In the genomic region with DNA sequence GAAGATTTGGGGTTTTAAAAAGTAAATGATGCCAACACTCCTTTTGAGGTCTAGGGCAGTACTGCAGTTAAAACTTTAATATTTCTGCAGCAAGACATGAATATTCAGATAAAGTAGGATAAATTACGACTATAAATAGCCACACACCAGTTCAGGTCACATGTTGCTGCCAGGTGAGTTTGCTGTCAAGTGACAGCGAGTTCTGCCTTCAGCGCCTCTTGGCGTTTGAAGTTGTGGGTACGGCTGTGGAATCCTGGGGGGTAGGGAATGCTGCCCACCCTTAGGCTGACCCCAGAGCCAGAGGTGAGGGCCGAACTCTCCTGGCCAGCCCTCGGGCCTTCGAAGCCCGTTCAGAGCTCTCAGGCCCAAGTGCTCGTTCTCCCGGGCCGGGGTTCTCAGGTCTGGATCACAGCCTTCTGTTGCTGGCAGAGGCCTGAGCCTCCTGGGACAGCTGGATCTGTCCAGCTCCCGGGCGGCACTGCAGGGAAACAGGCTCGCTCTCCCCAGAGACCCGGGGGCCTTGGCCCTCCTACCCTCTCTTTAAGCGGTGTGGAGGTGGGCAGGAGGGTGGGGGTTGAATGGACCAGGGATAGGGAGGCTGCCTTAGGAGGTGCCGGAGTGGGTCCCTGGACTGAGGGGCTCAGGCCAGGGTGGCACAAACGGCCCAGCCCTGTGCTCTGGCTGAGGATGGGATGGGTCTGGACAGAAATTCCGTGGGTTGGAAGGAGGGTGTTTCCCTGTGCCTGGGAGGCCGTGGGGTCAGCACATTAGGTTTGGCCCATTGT, we compare ENCODE assay signal across 12 cellular contexts. TPM values are rescaled to one million over a fixed set of nuclear protein-coding genes. Genes with fewer than 3 reads are reported as not detected.
DNase-seq lines count a peak whose midpoint lies in the region; ATAC-seq, FAIRE-seq and TF ChIP-seq lines count a peak whose summit lies in the region.
"Had no signal": no experiment of that assay in that cellular context is flagged by ENCODE, and none has a peak within 500 bp of the region (broad histone marks: within the 10 kb centered on the region; RNA-seq: fewer than 3 reads in every experiment).

No MANE protein-coding gene starts in this region.

- ATAC-seq in heart right ventricle = no peak
- no peak for ATAC-seq in GM19351 (IDR thresholded peaks at IDR 0.05; ENCODE audit: unreplicated experiment)

- H3K27me3 ChIP-seq in ascending aorta = no peaks in the 10 kb centered on the region
- no peaks in the 10 kb centered on the region for H3K27me3 ChIP-seq in heart right ventricle

- DNase-seq in D341Med (ENCODE audit: low spot score) (peak; percentile 27), ascending aorta (ENCODE audit: low spot score in 2 of 2) (no peak), heart right ventricle (peak in 1 of 2 donors; percentile 35), renal cortical epithelial cell (ENCODE audit: low read depth) (peak; percentile 33), NCI-H2171 (lab: John Stamatoyannopoulos, UW) (no peak), HTR-8/SVneo (ENCODE audit: insufficient read length, low spot score) (no peak), islet precursor cell (no peak)
- DNase-seq: CD4-positive, CD25-positive, alpha-beta regulatory T cell; T-helper 1 cell had no signal

- H3K4me1 ChIP-seq in ascending aorta = peaks cover 34 to 48% of the 10 kb centered on the region in 2 donors
- H3K4me1 ChIP-seq in heart right ventricle = peaks cover 48 to 77% (median 76%) of the 10 kb centered on the region in 9 donors

- H3K27ac ChIP-seq in ascending aorta = peak overlapping the region; percentile 56 to 99
- H3K27ac ChIP-seq in heart right ventricle = peak overlapping the region in 9 of 10 donors; percentile 50 to 99 (median 97)

- intact Hi-C loops in ascending aorta (cut with DNase I) = loop anchor here (10.0 kb wide), 1 partner anchor 1218 kb away; a partner anchor contains a TSS
- intact Hi-C loops in heart right ventricle (cut with DNase I) = no loop called here

- WGBS in heart right ventricle, 2 donors = 35 to 48% methylated on average over 21 of the region's 21 CpGs

- H3K4me3 ChIP-seq in ascending aorta (peak overlapping the region; percentile 24 to 93), heart right ventricle (peak overlapping the region in 6 of 10 donors; percentile 6 to 99 (median 90))
- H3K4me3 ChIP-seq: GM12878 had no signal

- FAIRE-seq in HTR-8/SVneo (lab: Jason Lieb, UNC) = no peak
- FAIRE-seq: bronchial epithelial cell, GM12878 had no signal

- H3K36me3 ChIP-seq in ascending aorta (peaks cover 21 to 41% of the 10 kb centered on the region in 2 donors), heart right ventricle (peaks cover 0 to 75% (median 8%) of the 10 kb centered on the region in 9 donors)

- no peaks in the 10 kb centered on the region for H3K9me3 ChIP-seq in ascending aorta
- H3K9me3 ChIP-seq in heart right ventricle = no peaks in the 10 kb centered on the region

- TF ChIP-seq CTCF in ascending aorta (IDR thresholded peaks at IDR 0.05) (no peak), heart right ventricle (IDR thresholded peaks at IDR 0.05) (no peak)

RNA-seq across cellular contexts. Expression of a gene that starts 5.4 kb away (rescaled TPM):
- 61.6 TPM for total RNA-seq in ascending aorta
- 100 to 1,000 TPM; 174 to 267 (median 218) TPM for total RNA-seq in heart right ventricle
- 100 to 1,000 TPM; 135 to 206 TPM for polyA plus RNA-seq in heart right ventricle
- 24.8 and 30.8 TPM in 2 replicates for total RNA-seq in renal cortical epithelial cell

RNA-seq across cellular contexts. Expression of a gene that starts 34.9 kb away (rescaled TPM):
- total RNA-seq in ascending aorta = 28.1 TPM
- total RNA-seq in heart right ventricle = 10 to 100 TPM; 12.8 to 23.8 (median 15.4) TPM
- 10 to 100 TPM; 13.6 to 15.9 TPM for polyA plus RNA-seq in heart right ventricle
- total RNA-seq in renal cortical epithelial cell = 19.6 and 22.0 TPM in 2 replicates

Comparison
In these comparisons a context has a peak if more than half of its experiments do, and no peak if none do; other contexts are left out.
1. DNase-seq: peak in D341Med (single experiment) and renal cortical epithelial cell (single experiment); none in ascending aorta (0 of 2), NCI-H2171 (single experiment), HTR-8/SVneo (single experiment) and islet precursor cell (single experiment).